ENCODE assay signal across 33 cellular contexts in genomic region chr11:22189660-22190059, GRCh38. TPM values are rescaled to one million over a fixed set of nuclear protein-coding genes. Genes with fewer than 3 reads are reported as not detected.
"Had no signal": no experiment of that assay in that cellular context is flagged by ENCODE, and none has a peak within 500 bp of the region (broad histone marks: within the 10 kb centered on the region; RNA-seq: fewer than 3 reads in every experiment).

No MANE protein-coding gene starts in this region.

- ATAC-seq: activated CD8-positive, alpha-beta T cell treated with anti-CD3 and anti-CD28 coated beads for 36 hours; activated naive CD4-positive, alpha-beta T cell treated with anti-CD3 and anti-CD28 coated beads, Interleukin-2, amount 50 U/mL, for 72 hours; activated T-cell treated with anti-CD3 and anti-CD28 coated beads, Interleukin-2, amount 50 U/mL, for 4 hours; activated T-cell treated with anti-CD3 and anti-CD28 coated beads, Interleukin-2, amount 50 U/mL, for 72 hours; activated T-helper 17 cell treated with anti-CD3 and anti-CD28 coated beads, Interleukin-2, amount 50 U/mL, for 72 hours; body of pancreas had no signal

- DNase-seq: activated B cell treated with CpG ODN at 0.5 μM for 24 hours; activated CD4-positive, alpha-beta memory T cell treated with anti-CD3 and anti-CD28 coated beads for 36 hours; activated CD4-positive, alpha-beta T cell treated with anti-CD3 and anti-CD28 coated beads for 4 hours; activated CD4-positive, alpha-beta T cell treated with anti-CD3 and anti-CD28 coated beads, Interleukin-2, amount 10 ng/mL, durations not matched to agents 24 days and 14 days; activated CD4-positive, alpha-beta T cell treated with anti-CD3 and anti-CD28 coated beads, Interleukin-2, amount 50 U/mL, for 1 hour; activated CD4-positive, alpha-beta T cell treated with anti-CD3 and anti-CD28 coated beads, Interleukin-2, amount 50 U/mL, for 4 hours; activated CD4-positive, CD25-positive, alpha-beta regulatory T cell treated with anti-CD3 and anti-CD28 coated beads, Interleukin-2, amount 50 U/mL, for 72 hours; activated CD8-positive, alpha-beta memory T cell treated with anti-CD3 and anti-CD28 coated beads, Interleukin-2, amount 50 U/mL, for 4 hours; activated CD8-positive, alpha-beta T cell treated with anti-CD3 and anti-CD28 coated beads for 36 hours; activated effector memory CD4-positive, alpha-beta T cell treated with anti-CD3 and anti-CD28 coated beads, Interleukin-2, amount 50 U/mL, for 16 hours; activated gamma-delta T cell treated with Interleukin-2 at 50 U/mL for 16 hours; activated naive CD4-positive, alpha-beta T cell; activated naive CD4-positive, alpha-beta T cell treated with anti-CD3 and anti-CD28 coated beads for 36 hours; activated naive CD4-positive, alpha-beta T cell treated with anti-CD3 and anti-CD28 coated beads, Interleukin-2, amount 50 U/mL, for 16 hours; activated naive CD8-positive, alpha-beta T cell treated with anti-CD3 and anti-CD28 coated beads for 36 hours; activated T-cell treated with anti-CD3 and anti-CD28 coated beads for 4 hours; activated T-cell treated with anti-CD3 and anti-CD28 coated beads, Interleukin-2, amount 50 U/mL, for 1 hour; activated T-cell treated with anti-CD3 and anti-CD28 coated beads, Interleukin-2, amount 50 U/mL, for 4 hours; activated T-cell treated with anti-CD3 and anti-CD28 coated beads, Interleukin-2, amount 50 U/mL, for 72 hours; adrenal gland; amniotic stem cell; aorta; body of pancreas; brain microvascular endothelial cell; central memory CD4-positive, alpha-beta T cell; T-helper 2 cell; T-helper 9 cell had no signal

- H3K27me3 ChIP-seq: adrenal gland, body of pancreas, breast epithelium had no signal

- H3K9me3 ChIP-seq: adrenal gland, body of pancreas, breast epithelium had no signal

- H3K4me3 ChIP-seq: adrenal gland, body of pancreas, breast epithelium had no signal

- H3K27ac ChIP-seq: adrenal gland, body of pancreas, brain microvascular endothelial cell, breast epithelium, VCaP had no signal

- H3K36me3 ChIP-seq: adrenal gland, brain microvascular endothelial cell, breast epithelium had no signal

RNA-seq across cellular contexts. Expression of gene ANO5, which starts 3.2 kb away (rescaled TPM):
- total RNA-seq: activated B cell treated with CpG ODN at 0.5 μM for 24 hours; activated CD4-positive, alpha-beta T cell treated with anti-CD3 and anti-CD28 coated beads, Interleukin-2, amount 10 ng/mL, durations not matched to agents 24 days and 14 days; activated CD8-positive, alpha-beta memory T cell treated with anti-CD3 and anti-CD28 coated beads for 36 hours; activated CD8-positive, alpha-beta T cell treated with anti-CD3 and anti-CD28 coated beads for 36 hours; activated naive CD4-positive, alpha-beta T cell treated with anti-CD3 and anti-CD28 coated beads for 36 hours; activated T-cell treated with anti-CD3 and anti-CD28 coated beads, Interleukin-2, amount 50 U/mL, for 72 hours; activated T-helper 1 cell treated with anti-CD3 and anti-CD28 coated beads, Interleukin-12 subunit alpha, Interleukin-12 subunit beta, Interleukin-2, Interleukin-4 antibody, amounts not matched to agents 30 ng/mL and 10 ng/mL and 1 ng/mL, durations not matched to agents 14 hours and 24 hours and 36 hours had no signal
